In the genomic region with DNA sequence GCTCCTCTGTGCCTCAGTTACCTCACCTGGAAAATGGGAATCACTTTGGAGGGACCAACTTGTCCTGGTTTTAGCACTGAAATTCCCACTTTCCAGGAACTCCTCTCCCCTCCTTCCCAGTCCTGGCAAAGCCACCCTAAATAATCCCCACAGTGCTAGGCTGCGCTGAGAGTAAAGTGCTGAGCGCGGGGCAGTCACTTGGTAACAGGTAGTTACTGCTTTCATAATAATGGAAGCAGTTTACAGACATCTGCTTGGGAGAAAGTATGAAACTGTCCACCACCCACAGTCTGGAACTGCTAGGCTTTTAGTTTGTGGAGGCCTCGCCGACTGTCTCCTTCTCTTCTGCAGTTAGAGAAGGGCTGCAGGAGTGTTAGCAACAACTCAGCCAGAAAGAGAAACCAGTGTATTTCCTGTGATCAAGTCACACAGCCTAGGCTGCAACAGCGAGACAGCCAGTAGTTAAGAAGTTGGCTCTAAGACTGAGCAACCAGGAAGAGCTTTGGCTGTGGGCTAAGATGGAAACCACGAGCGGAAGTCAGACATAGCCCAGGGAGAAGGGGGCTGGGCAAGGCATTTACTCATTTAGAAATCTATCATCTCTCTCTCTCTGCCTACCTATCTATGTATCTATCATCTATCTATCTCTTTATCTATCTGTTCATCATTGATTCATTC, we compare ENCODE assay signal across 9 cellular contexts. TPM values are rescaled to one million over a fixed set of nuclear protein-coding genes. Genes with fewer than 3 reads are reported as not detected.
DNase-seq lines count a peak whose midpoint lies in the region; ATAC-seq, FAIRE-seq and TF ChIP-seq lines count a peak whose summit lies in the region.
"Had no signal": no experiment of that assay in that cellular context is flagged by ENCODE, and none has a peak within 500 bp of the region (broad histone marks: within the 10 kb centered on the region; RNA-seq: fewer than 3 reads in every experiment).

No MANE protein-coding gene starts in this region.

- H4K20me1 ChIP-seq in astrocyte (ENCODE audit: insufficient read depth, low read length) = no peaks in the 10 kb centered on the region

- peaks cover 19% of the 10 kb centered on the region for H3K36me3 Mint-ChIP-seq in T-helper 1 cell treated with Interleukin-12 subunit alpha and Interleukin-12 subunit beta and Interleukin-4 antibody, amounts not matched to agents 30 μg/mL and 1 μg/mL, for 36 hours (ENCODE audit: low read depth)
- peaks cover 2% of the 10 kb centered on the region for H3K36me3 Mint-ChIP-seq in astrocyte (ENCODE audit: low read depth, unreplicated experiment)

- no peak for TF ChIP-seq CTCF in astrocyte (IDR thresholded peaks at IDR 0.05; ENCODE audit: insufficient read depth, low read depth, low read length)
- no peak for TF ChIP-seq CTCF in pancreas (IDR thresholded peaks at IDR 0.05)
- no peak for TF ChIP-seq CTCF in upper lobe of right lung (IDR thresholded peaks at IDR 0.05)

- peak overlapping the region; percentile 10 for H2AFZ ChIP-seq in astrocyte (ENCODE audit: low read depth, low read length)

- H3K27ac Mint-ChIP-seq in T-helper 1 cell treated with Interleukin-12 subunit alpha and Interleukin-12 subunit beta and Interleukin-4 antibody, amounts not matched to agents 30 μg/mL and 1 μg/mL, for 36 hours = peak overlapping the region; percentile 94
- peak overlapping the region; percentile 45 for H3K27ac Mint-ChIP-seq in astrocyte (ENCODE audit: unreplicated experiment)

- no peaks in the 10 kb centered on the region for H3K9me3 ChIP-seq in astrocyte (ENCODE audit: insufficient read depth, low read depth, low read length)
- no peaks in the 10 kb centered on the region for H3K9me3 ChIP-seq in pancreas
- H3K9me3 ChIP-seq in upper lobe of right lung = no peaks in the 10 kb centered on the region

- H3K27me3 Mint-ChIP-seq in T-helper 1 cell treated with Interleukin-12 subunit alpha and Interleukin-12 subunit beta and Interleukin-4 antibody, amounts not matched to agents 30 μg/mL and 1 μg/mL, for 36 hours (ENCODE audit: low read depth) = peaks cover 13% of the 10 kb centered on the region
- H3K27me3 Mint-ChIP-seq in astrocyte (ENCODE audit: low read depth, unreplicated experiment) = peaks cover 22% of the 10 kb centered on the region

- ATAC-seq in GM18873 (IDR thresholded peaks at IDR 0.05; ENCODE audit: low FRiP score, unreplicated experiment) = peak; percentile 97
- peak; percentile 96 for ATAC-seq in HG03064 (IDR thresholded peaks at IDR 0.05; ENCODE audit: low read depth, unreplicated experiment)
- peak in 3 of 4 donors; percentile 65 to 84 (median 78) for ATAC-seq in pancreas
- peak; percentile 90 for ATAC-seq in upper lobe of right lung

- no peak overlapping the region for H3K4me3 ChIP-seq in astrocyte (ENCODE audit: insufficient read depth, low read depth, low read length)
- H3K4me3 ChIP-seq in pancreas = no peak overlapping the region
- no peak overlapping the region for H3K4me3 ChIP-seq in upper lobe of right lung

- no peaks in the 10 kb centered on the region for H3K4me1 ChIP-seq in astrocyte (ENCODE audit: insufficient read depth, low read length)
- H3K4me1 ChIP-seq in pancreas = no peaks in the 10 kb centered on the region
- peaks cover 4% of the 10 kb centered on the region for H3K4me1 ChIP-seq in upper lobe of right lung

- H3K9ac ChIP-seq in astrocyte (ENCODE audit: low read length) = no peak overlapping the region

- H3K4me1 Mint-ChIP-seq in T-helper 1 cell treated with Interleukin-12 subunit alpha and Interleukin-12 subunit beta and Interleukin-4 antibody, amounts not matched to agents 30 μg/mL and 1 μg/mL, for 36 hours (ENCODE audit: low read depth) = peaks cover 68% of the 10 kb centered on the region
- peaks cover 17% of the 10 kb centered on the region for H3K4me1 Mint-ChIP-seq in astrocyte (ENCODE audit: low read depth, unreplicated experiment)

- no peak overlapping the region for H3K4me2 ChIP-seq in astrocyte (ENCODE audit: low read length)

- H3K4me3 Mint-ChIP-seq in T-helper 1 cell treated with Interleukin-12 subunit alpha and Interleukin-12 subunit beta and Interleukin-4 antibody, amounts not matched to agents 30 μg/mL and 1 μg/mL, for 36 hours = peak overlapping the region; percentile 70
- no peak overlapping the region for H3K4me3 Mint-ChIP-seq in astrocyte (ENCODE audit: unreplicated experiment)

- no peaks in the 10 kb centered on the region for H3K79me2 ChIP-seq in astrocyte (ENCODE audit: insufficient read depth, low read length)

- no peak overlapping the region for H3K27ac ChIP-seq in astrocyte (ENCODE audit: low read depth, low read length)
- H3K27ac ChIP-seq in pancreas = peak overlapping the region in 2 of 4 donors; percentile 37 to 52
- peak overlapping the region; percentile 80 for H3K27ac ChIP-seq in upper lobe of right lung
- H3K27ac ChIP-seq: VCaP had no signal

- FAIRE-seq in astrocyte (lab: Jason Lieb, UNC) = no peak
- FAIRE-seq in pancreas (lab: Jason Lieb, UNC) = no peak

- H3K9me3 Mint-ChIP-seq in T-helper 1 cell treated with Interleukin-12 subunit alpha and Interleukin-12 subunit beta and Interleukin-4 antibody, amounts not matched to agents 30 μg/mL and 1 μg/mL, for 36 hours = peaks cover 18% of the 10 kb centered on the region
- peaks cover 4% of the 10 kb centered on the region for H3K9me3 Mint-ChIP-seq in astrocyte (ENCODE audit: unreplicated experiment)

- H3K36me3 ChIP-seq in astrocyte (ENCODE audit: insufficient read depth, low read length) (no peaks in the 10 kb centered on the region), pancreas (no peaks in the 10 kb centered on the region), upper lobe of right lung (no peaks in the 10 kb centered on the region)

- H3K27me3 ChIP-seq in astrocyte (ENCODE audit: insufficient read depth, low read length) = peaks cover 10% of the 10 kb centered on the region
- no peaks in the 10 kb centered on the region for H3K27me3 ChIP-seq in pancreas
- H3K27me3 ChIP-seq in upper lobe of right lung = no peaks in the 10 kb centered on the region

- intact Hi-C loops in pancreas (cut with DNase I) = no loop called here
- intact Hi-C loops in upper lobe of right lung (cut with DNase I) = no loop called here

- DNase-seq in astrocyte (ENCODE audit: low read depth) (peak; percentile 13), pancreas (no peak), upper lobe of right lung (no peak), NCI-H1105 treated with DMSO at 0.1 percent for 48 hours (lab: John Stamatoyannopoulos, UW) (no peak), NCI-H187 treated with DMSO at 0.1 percent for 48 hours (lab: John Stamatoyannopoulos, UW) (no peak)

- 82 to 84% methylated on average over 8 of the region's 8 CpGs for WGBS in pancreas, 2 donors

RNA-seq across cellular contexts. Expression of a gene that starts 30.8 kb away (rescaled TPM):
- total RNA-seq in astrocyte (1.3 and 1.9 TPM in 2 replicates), pancreas (10 to 100 TPM in 1 of 6 donors, 1 to 10 TPM in 5; 1.6 to 10.3 (median 4.0) TPM), upper lobe of right lung (62.6 TPM)
- polyA plus RNA-seq in pancreas = 1 to 10 TPM; 3.4 to 7.8 TPM
